1 cellular context compared by ENCODE assay signal in genomic region chr11:45666648-45667642, GRCh38.
TF ChIP-seq lines count a peak whose summit lies in the region.

No MANE protein-coding gene starts in this region.

TF ChIP-seq in GM23338, 12 proteins besides CTCF, POLR2A, EP300 and RAD21 (continued from another document):
- TF ChIP-seq ETS1 (IDR thresholded peaks at IDR 0.05) (no peak), POLR2AphosphoS5 (IDR thresholded peaks at IDR 0.05; ENCODE audit: low read depth) (no peak), ZNF462 (CRISPR knock-in tag; IDR thresholded peaks at IDR 0.05) (no peak), NANOG (IDR thresholded peaks at IDR 0.05; ENCODE audit: borderline replicate concordance) (no peak), CREB1 (CRISPR knock-in tag; IDR thresholded peaks at IDR 0.05; ENCODE audit: low read depth) (no peak), STAT1 (IDR thresholded peaks at IDR 0.05; ENCODE audit: unreplicated experiment) (no peak), ZNF331 (CRISPR knock-in tag; IDR thresholded peaks at IDR 0.05; ENCODE audit: low read depth) (no peak), JUNB (IDR thresholded peaks at IDR 0.05; ENCODE audit: unreplicated experiment) (no peak), EZH2 (IDR thresholded peaks at IDR 0.05; ENCODE audit: low read depth, unreplicated experiment) (no peak), ZNF114 (CRISPR knock-in tag; IDR thresholded peaks at IDR 0.05) (no peak)
